10 cellular contexts compared by ENCODE assay signal in genomic region chr21:41762236-41762635, GRCh38. TPM values are rescaled to one million over a fixed set of nuclear protein-coding genes. Genes with fewer than 3 reads are reported as not detected.
DNase-seq lines count a peak whose midpoint lies in the region; ATAC-seq and TF ChIP-seq lines count a peak whose summit lies in the region.
"Had no signal": no experiment of that assay in that cellular context is flagged by ENCODE, and none has a peak within 500 bp of the region (broad histone marks: within the 10 kb centered on the region; RNA-seq: fewer than 3 reads in every experiment).

No MANE protein-coding gene starts in this region.

- no peaks in the 10 kb centered on the region for H3K79me2 ChIP-seq in neural cell (replicated peaks; ENCODE audit: insufficient read depth, low read length)

- H3K27ac Mint-ChIP-seq in CD14-positive monocyte: peak overlapping the region; percentile 94 to 99 (median 99)
- H3K27ac Mint-ChIP-seq: CD4-positive, alpha-beta T cell had no signal

- peak overlapping the region; percentile 75 to 88 for H3K4me3 Mint-ChIP-seq in CD14-positive monocyte
- H3K4me3 Mint-ChIP-seq: CD4-positive, alpha-beta T cell had no signal

- no peak for TF ChIP-seq RAD21 in neural cell (conservative IDR thresholded peaks at IDR 0.05)

- no peak for TF ChIP-seq POLR2A in vagina (IDR thresholded peaks at IDR 0.05)

- peaks cover 10 to 15% of the 10 kb centered on the region in 2 donors for H3K36me3 Mint-ChIP-seq in CD14-positive monocyte

- peaks cover 32 to 48% (median 45%) of the 10 kb centered on the region in 3 donors for H3K27me3 Mint-ChIP-seq in CD14-positive monocyte (ENCODE audit: low read depth in 3 of 3)

- no peaks in the 10 kb centered on the region for H3K9me2 ChIP-seq in neural cell (ENCODE audit: insufficient read depth, low read length)

- ATAC-seq in HG03139 (IDR thresholded peaks at IDR 0.05; ENCODE audit: unreplicated experiment): no peak

- peak overlapping the region; percentile 86 for H3K27ac ChIP-seq in epithelial cell of prostate
- H3K27ac ChIP-seq in neural cell (ENCODE audit: low read length): no peak overlapping the region
- H3K27ac ChIP-seq in vagina: no peak overlapping the region

- H4K20me1 ChIP-seq in neural cell (ENCODE audit: insufficient read depth): no peaks in the 10 kb centered on the region

- H3K36me3 ChIP-seq in neural cell (ENCODE audit: insufficient read depth, low read length) (no peaks in the 10 kb centered on the region), vagina (no peaks in the 10 kb centered on the region)

- no peak overlapping the region for H3K9ac ChIP-seq in neural cell (ENCODE audit: low read length)

- TF ChIP-seq EP300 in neural cell (conservative IDR thresholded peaks at IDR 0.05; ENCODE audit: poor library complexity, severe bottlenecking): no peak

- peaks cover 50% of the 10 kb centered on the region for H3K4me1 Mint-ChIP-seq in CD14-positive monocyte

- H3K9me3 ChIP-seq in neural cell (ENCODE audit: low read length) (no peaks in the 10 kb centered on the region), vagina (no peaks in the 10 kb centered on the region)

- intact Hi-C loops in CD14-positive monocyte (cut with micrococcal nuclease): loop anchor here (5.0 to 10.0 kb wide), 2 partner anchors 85 to 87 kb away; no protein-coding TSS in a partner anchor
- intact Hi-C loops in vagina (cut with DNase I): no loop called here

- H3F3A ChIP-seq in neural cell (ENCODE audit: insufficient read depth, low read length, poor library complexity, severe bottlenecking): no peaks in the 10 kb centered on the region

- H3K4me2 ChIP-seq in neural cell (ENCODE audit: low read length): no peak overlapping the region

- TF ChIP-seq CTCF in CD14-positive monocyte (IDR thresholded peaks at IDR 0.05): no peak
- no peak for TF ChIP-seq CTCF in LNCaP clone FGC (IDR thresholded peaks at IDR 0.05; ENCODE audit: control insufficient read depth, extremely low read depth, insufficient read depth)
- TF ChIP-seq CTCF in neural cell (IDR thresholded peaks at IDR 0.05; ENCODE audit: poor library complexity, severe bottlenecking): no peak
- no peak for TF ChIP-seq CTCF in vagina (IDR thresholded peaks at IDR 0.05)

- DNase-seq in CD14-positive monocyte (ENCODE audit: low spot score) (no peak), LNCaP clone FGC (ENCODE audit: low read depth) (no peak), epithelial cell of prostate (ENCODE audit: low read depth, low spot score) (no peak), germinal center (ENCODE audit: low spot score) (no peak), vagina (ENCODE audit: extremely low spot score in 2 of 2) (no peak), NCI-H2227 (lab: John Stamatoyannopoulos, UW; ENCODE audit: unreplicated experiment) (no peak)
- DNase-seq: activated naive CD4-positive, alpha-beta T cell treated with anti-CD3 and anti-CD28 coated beads, Interleukin-2, amount 50 U/mL, for 16 hours; CD4-positive, alpha-beta T cell had no signal

- H3K4me3 ChIP-seq in LNCaP clone FGC (ENCODE audit: low read depth, low read length) (peak overlapping the region; percentile 47), neural cell (ENCODE audit: low read length) (no peak overlapping the region), vagina (peak overlapping the region in 1 of 2 donors; percentile 31)

- H3K9me3 Mint-ChIP-seq in CD14-positive monocyte: peaks cover 0 to 7% (median 6%) of the 10 kb centered on the region in 7 donors
- H3K9me3 Mint-ChIP-seq: CD4-positive, alpha-beta T cell had no signal

- no peak overlapping the region for H2AFZ ChIP-seq in neural cell (ENCODE audit: low read depth, low read length)

- peaks cover 77% of the 10 kb centered on the region for H3K27me3 ChIP-seq in neural cell (ENCODE audit: insufficient read depth, low read depth, low read length)
- H3K27me3 ChIP-seq in vagina: peaks cover 20% of the 10 kb centered on the region

- H3K4me1 ChIP-seq in vagina: peaks cover 32% of the 10 kb centered on the region

TF ChIP-seq in neural cell, 6 proteins besides CTCF, POLR2A, EP300 and RAD21:
- peak; percentile 3 for TF ChIP-seq POLR2AphosphoS5 (IDR thresholded peaks at IDR 0.05)
- TF ChIP-seq MXI1 (conservative IDR thresholded peaks at IDR 0.05; ENCODE audit: poor library complexity, severe bottlenecking): no peak
- no peak for TF ChIP-seq EZH2 (IDR thresholded peaks at IDR 0.05; ENCODE audit: borderline replicate concordance, insufficient read depth, low read length, poor library complexity, severe bottlenecking)
- no peak for TF ChIP-seq TAF1 (IDR thresholded peaks at IDR 0.05; ENCODE audit: low read depth)

RNA-seq across cellular contexts. Expression of gene RIPK4, which starts 4.6 kb away (rescaled TPM):
- polyA plus RNA-seq in CD14-positive monocyte (under 1 TPM in 1 of 2 donors, not detected in 1; 0.09 TPM), neural cell (not detected in 2 replicates)
- polyA minus RNA-seq in neural cell: 0.23 and 0.24 TPM in 2 replicates
- 28.0 TPM for total RNA-seq in vagina
